In the genomic region with DNA sequence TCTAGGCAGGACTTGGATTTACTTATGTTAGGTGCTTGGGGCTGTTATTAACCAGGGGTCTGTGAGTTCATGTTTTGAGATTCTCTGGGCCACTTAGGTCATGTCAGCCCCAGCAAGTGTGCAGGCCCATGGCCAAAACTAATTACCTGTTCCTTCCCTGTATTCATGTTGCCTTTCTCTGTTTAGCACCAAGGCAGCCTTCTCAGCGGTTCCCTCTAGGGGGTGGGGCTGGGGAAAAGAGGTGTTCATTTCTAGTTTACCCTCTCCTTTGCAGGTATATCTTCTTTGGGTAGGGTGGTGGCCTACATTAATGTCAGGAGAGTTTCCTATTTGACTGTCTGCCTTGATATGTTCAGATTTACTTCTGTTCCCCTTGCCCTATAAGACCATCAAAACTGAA, we compare ENCODE assay signal across 19 cellular contexts.
A peak's percentile ranks its signal among the peaks of the same experiment; 100 is the strongest.
DNase-seq lines count a peak whose midpoint lies in the region; ATAC-seq and TF ChIP-seq lines count a peak whose summit lies in the region.
"Had no signal": no experiment of that assay in that cellular context is flagged by ENCODE, and none has a peak within 500 bp of the region (broad histone marks: within the 10 kb centered on the region; RNA-seq: fewer than 3 reads in every experiment).

No MANE protein-coding gene starts in this region.

- no peak overlapping the region for H2AFZ ChIP-seq in HCT116 (ENCODE audit: low read depth, low read length, poor library complexity, severe bottlenecking)

- H3K4me2 ChIP-seq in HCT116 (ENCODE audit: low read length), result no peak overlapping the region

- no peak overlapping the region for H3K27ac Mint-ChIP-seq in activated CD4-positive, alpha-beta T cell treated with anti-CD3 and anti-CD28 coated beads for 36 hours
- peak overlapping the region; percentile 12 for H3K27ac Mint-ChIP-seq in central memory CD8-positive, alpha-beta T cell (ENCODE audit: low read depth)
- H3K27ac Mint-ChIP-seq in progenitor cell of endocrine pancreas (peak overlapping the region; percentile 2), mesothelial cell of epicardium (no peak overlapping the region)

- no peaks in the 10 kb centered on the region for H3K27me3 Mint-ChIP-seq in activated CD4-positive, alpha-beta T cell treated with anti-CD3 and anti-CD28 coated beads for 36 hours
- H3K27me3 Mint-ChIP-seq in central memory CD8-positive, alpha-beta T cell, result no peaks in the 10 kb centered on the region
- no peaks in the 10 kb centered on the region for H3K27me3 Mint-ChIP-seq in progenitor cell of endocrine pancreas
- H3K27me3 Mint-ChIP-seq in mesothelial cell of epicardium (ENCODE audit: low read depth), result no peaks in the 10 kb centered on the region

- H3K4me1 Mint-ChIP-seq in activated CD4-positive, alpha-beta T cell treated with anti-CD3 and anti-CD28 coated beads for 36 hours, result peaks cover 67% of the 10 kb centered on the region
- peaks cover 54% of the 10 kb centered on the region for H3K4me1 Mint-ChIP-seq in central memory CD8-positive, alpha-beta T cell
- H3K4me1 Mint-ChIP-seq in progenitor cell of endocrine pancreas (ENCODE audit: low read depth), result peaks cover 5% of the 10 kb centered on the region
- H3K4me1 Mint-ChIP-seq in mesothelial cell of epicardium, result peaks cover 11% of the 10 kb centered on the region

- H3K36me3 Mint-ChIP-seq in activated CD4-positive, alpha-beta T cell treated with anti-CD3 and anti-CD28 coated beads for 36 hours (ENCODE audit: low read depth), result peaks cover 3% of the 10 kb centered on the region
- peaks cover 2% of the 10 kb centered on the region for H3K36me3 Mint-ChIP-seq in central memory CD8-positive, alpha-beta T cell (ENCODE audit: insufficient read depth)
- H3K36me3 Mint-ChIP-seq in progenitor cell of endocrine pancreas (ENCODE audit: insufficient read depth) (peaks cover 1% of the 10 kb centered on the region), mesothelial cell of epicardium (peaks cover 3% of the 10 kb centered on the region)

- H3K27me3 ChIP-seq in HCT116 (ENCODE audit: insufficient read depth, low read length), result no peaks in the 10 kb centered on the region
- H3K27me3 ChIP-seq: left lung, transverse colon had no signal

- no peak overlapping the region for H3K4me3 ChIP-seq in HCT116 (replicated peaks in 1 of 2; ENCODE audit: low read depth in 1 of 2, low read length in 2 of 2)
- H3K4me3 ChIP-seq: left lung, transverse colon had no signal

- BruUV-seq in HCT116 (replicated peaks; lab: Mats Ljungman, UMichigan), result no TSS peak

- no peak overlapping the region for H3K4me3 Mint-ChIP-seq in activated CD4-positive, alpha-beta T cell treated with anti-CD3 and anti-CD28 coated beads for 36 hours
- H3K4me3 Mint-ChIP-seq in central memory CD8-positive, alpha-beta T cell, result no peak overlapping the region
- H3K4me3 Mint-ChIP-seq in progenitor cell of endocrine pancreas (ENCODE audit: low read depth) (no peak overlapping the region), mesothelial cell of epicardium (no peak overlapping the region)
- H3K4me3 Mint-ChIP-seq: CD14-positive monocyte had no signal

- intact Hi-C loops in activated CD4-positive, alpha-beta T cell treated with anti-CD3 and anti-CD28 coated beads for 36 hours (cut with DNase I, micrococcal nuclease), result loop anchor here (2.0 to 10.0 kb wide), 3 partner anchors 111 to 267 kb away; a partner anchor contains a TSS
- intact Hi-C loops in HCT116 (cut with micrococcal nuclease), result no loop called here

- H4K20me1 ChIP-seq in HCT116 (ENCODE audit: insufficient read depth), result peaks cover 20% of the 10 kb centered on the region; the same call in 1 of the 2 replicates

- H3K9ac ChIP-seq in HCT116 (ENCODE audit: low read length), result no peak overlapping the region

- CTCF ChIA-PET in activated CD4-positive, alpha-beta T cell treated with anti-CD3 and anti-CD28 coated beads for 36 hours (lab: Charles Lee), result interaction anchor here (1.0 to 6.2 kb wide), 5 partner anchors 7 to 177 kb away, joined by 3 to 63 read pairs (median 29); no protein-coding TSS in a partner anchor
- CTCF ChIA-PET in HCT116 (lab: Charles Lee), result interaction anchor here (1.3 to 3.6 kb wide), 3 partner anchors 8 to 62 kb away, joined by 3 to 18 read pairs (median 3); a partner anchor contains a TSS

- H3K9me2 ChIP-seq in HCT116 (ENCODE audit: insufficient read depth), result no peaks in the 10 kb centered on the region

- ATAC-seq in activated CD4-positive, alpha-beta T cell treated with anti-CD3 and anti-CD28 coated beads for 36 hours, result no peak
- peak; percentile 58; the same call in 1 of the 2 replicates for ATAC-seq in HCT116
- no peak for ATAC-seq in central memory CD8-positive, alpha-beta T cell (replicated peaks; ENCODE audit: extremely low read depth, poor library complexity, severe bottlenecking)
- ATAC-seq: left lung had no signal

- TF ChIP-seq RAD21 in HCT116 (IDR thresholded peaks at IDR 0.05; ENCODE audit: low read depth), result no peak

- no peak overlapping the region for H3K27ac ChIP-seq in HCT116 (ENCODE audit: low read depth, low read length)
- H3K27ac ChIP-seq: left lung, transverse colon had no signal

- POLR2A ChIA-PET in activated CD4-positive, alpha-beta T cell treated with anti-CD3 and anti-CD28 coated beads for 36 hours (lab: Charles Lee), result no interaction called here
- POLR2A ChIA-PET in HCT116 (lab: Charles Lee), result no interaction called here

- RAD21 ChIA-PET in HCT116 (lab: Charles Lee; ENCODE audit: low non-redundant PET in 1 of 2, low total read pairs in 2 of 2, uncharacterized antibody in 2 of 2, unreplicated experiment in 2 of 2), result no interaction called here

- no peak for TF ChIP-seq POLR2A in HCT116 (IDR thresholded peaks at IDR 0.05; ENCODE audit: borderline replicate concordance, extremely low read depth, insufficient read depth, insufficient read length)

- 0 out of 6 replicates have a peak, but pooled peaks of 1 of the 3 experiments have one; percentile 19 for TF ChIP-seq CTCF in HCT116 (IDR thresholded peaks at IDR 0.05 in 2 of 3, conservative IDR thresholded peaks at IDR 0.05 in 1 of 3; ENCODE audit: borderline replicate concordance in 1 of 3, insufficient read depth in 1 of 3, low read depth in 2 of 3, low read length in 2 of 3)
- TF ChIP-seq CTCF in progenitor cell of endocrine pancreas (IDR thresholded peaks at IDR 0.05; ENCODE audit: unreplicated experiment), result no peak
- no peak for TF ChIP-seq CTCF in mesothelial cell of epicardium (IDR thresholded peaks at IDR 0.05; ENCODE audit: unreplicated experiment)

- H3K9me3 Mint-ChIP-seq in activated CD4-positive, alpha-beta T cell treated with anti-CD3 and anti-CD28 coated beads for 36 hours (ENCODE audit: low read depth), result no peaks in the 10 kb centered on the region
- H3K9me3 Mint-ChIP-seq in central memory CD8-positive, alpha-beta T cell, result no peaks in the 10 kb centered on the region
- no peaks in the 10 kb centered on the region for H3K9me3 Mint-ChIP-seq in progenitor cell of endocrine pancreas (ENCODE audit: low read depth)
- no peaks in the 10 kb centered on the region for H3K9me3 Mint-ChIP-seq in mesothelial cell of epicardium
- H3K9me3 Mint-ChIP-seq: CD14-positive monocyte had no signal

- H3K36me3 ChIP-seq in HCT116 (ENCODE audit: control insufficient read depth in 1 of 2, insufficient read depth in 2 of 2, low read length in 2 of 2), result no peaks in the 10 kb centered on the region
- H3K36me3 ChIP-seq: left lung, transverse colon had no signal

- peaks cover 0 to 6% of the 10 kb centered on the region in 2 experiments; a peak in 1 of 4 replicates for H3K4me1 ChIP-seq in HCT116 (ENCODE audit: control insufficient read depth in 1 of 2, insufficient read depth in 2 of 2, low read length in 2 of 2)

- peaks cover 89% of the 10 kb centered on the region for H3K79me2 ChIP-seq in HCT116 (ENCODE audit: insufficient read depth, low read length)

- DNase-seq in activated CD4-positive, alpha-beta T cell treated with anti-CD3 and anti-CD28 coated beads for 36 hours, result peak; percentile 22
- no peak for DNase-seq in activated CD4-positive, alpha-beta T cell treated with anti-CD3 and anti-CD28 coated beads, Interleukin-2, amount 50 U/mL, for 1 hour
- no peak for DNase-seq in HCT116 (ENCODE audit: low read depth, low spot score)
- no peak for DNase-seq in central memory CD8-positive, alpha-beta T cell (ENCODE audit: low spot score in 2 of 2)
- DNase-seq in progenitor cell of endocrine pancreas (ENCODE audit: low spot score, unreplicated experiment), result no peak
- no peak for DNase-seq in NCI-H748 treated with DMSO at 0.1 percent for 48 hours (lab: John Stamatoyannopoulos, UW)
- DNase-seq in mesothelial cell of epicardium (ENCODE audit: low spot score in 2 of 2, unreplicated experiment in 2 of 2), result no peak
- DNase-seq in T-helper 2 cell, result no peak
- DNase-seq: 8988T; activated naive CD4-positive, alpha-beta T cell treated with Interleukin-2 at 50 U/mL for 16 hours; EL; foreskin fibroblast; left lung; MM.1S; NCI-H1930; stimulated activated naive CD4-positive, alpha-beta T cell; T-helper 1 cell; transverse colon had no signal

- H3K9me3 ChIP-seq in HCT116 (ENCODE audit: control insufficient read depth in 1 of 2, insufficient read depth in 1 of 2, low read depth in 1 of 2, low read length in 2 of 2), result no peaks in the 10 kb centered on the region
- H3K9me3 ChIP-seq: left lung, transverse colon had no signal

TF ChIP-seq in HCT116, 20 proteins besides CTCF, POLR2A, EP300 and RAD21 (continues in another document):
- TF ChIP-seq CBX3 (IDR thresholded peaks at IDR 0.05; ENCODE audit: low read depth) (no peak), ZFX (IDR thresholded peaks at IDR 0.05) (no peak)
- TF ChIP-seq, protein P1, sequence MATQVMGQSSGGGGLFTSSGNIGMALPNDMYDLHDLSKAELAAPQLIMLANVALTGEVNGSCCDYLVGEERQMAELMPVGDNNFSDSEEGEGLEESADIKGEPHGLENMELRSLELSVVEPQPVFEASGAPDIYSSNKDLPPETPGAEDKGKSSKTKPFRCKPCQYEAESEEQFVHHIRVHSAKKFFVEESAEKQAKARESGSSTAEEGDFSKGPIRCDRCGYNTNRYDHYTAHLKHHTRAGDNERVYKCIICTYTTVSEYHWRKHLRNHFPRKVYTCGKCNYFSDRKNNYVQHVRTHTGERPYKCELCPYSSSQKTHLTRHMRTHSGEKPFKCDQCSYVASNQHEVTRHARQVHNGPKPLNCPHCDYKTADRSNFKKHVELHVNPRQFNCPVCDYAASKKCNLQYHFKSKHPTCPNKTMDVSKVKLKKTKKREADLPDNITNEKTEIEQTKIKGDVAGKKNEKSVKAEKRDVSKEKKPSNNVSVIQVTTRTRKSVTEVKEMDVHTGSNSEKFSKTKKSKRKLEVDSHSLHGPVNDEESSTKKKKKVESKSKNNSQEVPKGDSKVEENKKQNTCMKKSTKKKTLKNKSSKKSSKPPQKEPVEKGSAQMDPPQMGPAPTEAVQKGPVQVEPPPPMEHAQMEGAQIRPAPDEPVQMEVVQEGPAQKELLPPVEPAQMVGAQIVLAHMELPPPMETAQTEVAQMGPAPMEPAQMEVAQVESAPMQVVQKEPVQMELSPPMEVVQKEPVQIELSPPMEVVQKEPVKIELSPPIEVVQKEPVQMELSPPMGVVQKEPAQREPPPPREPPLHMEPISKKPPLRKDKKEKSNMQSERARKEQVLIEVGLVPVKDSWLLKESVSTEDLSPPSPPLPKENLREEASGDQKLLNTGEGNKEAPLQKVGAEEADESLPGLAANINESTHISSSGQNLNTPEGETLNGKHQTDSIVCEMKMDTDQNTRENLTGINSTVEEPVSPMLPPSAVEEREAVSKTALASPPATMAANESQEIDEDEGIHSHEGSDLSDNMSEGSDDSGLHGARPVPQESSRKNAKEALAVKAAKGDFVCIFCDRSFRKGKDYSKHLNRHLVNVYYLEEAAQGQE (IDR thresholded peaks at IDR 0.05; ENCODE audit: low read depth), result no peak

Comparison
In these comparisons a context has a peak if more than half of its experiments do, and no peak if none do; other contexts are left out.
1. H3K27ac Mint-ChIP-seq: peak in central memory CD8-positive, alpha-beta T cell (single experiment) and progenitor cell of endocrine pancreas (single experiment); none in activated CD4-positive, alpha-beta T cell treated with anti-CD3 and anti-CD28 coated beads for 36 hours (single experiment) and mesothelial cell of epicardium (single experiment).